Comparison of ENCODE assay signal across 12 cellular contexts in the genomic region with DNA sequence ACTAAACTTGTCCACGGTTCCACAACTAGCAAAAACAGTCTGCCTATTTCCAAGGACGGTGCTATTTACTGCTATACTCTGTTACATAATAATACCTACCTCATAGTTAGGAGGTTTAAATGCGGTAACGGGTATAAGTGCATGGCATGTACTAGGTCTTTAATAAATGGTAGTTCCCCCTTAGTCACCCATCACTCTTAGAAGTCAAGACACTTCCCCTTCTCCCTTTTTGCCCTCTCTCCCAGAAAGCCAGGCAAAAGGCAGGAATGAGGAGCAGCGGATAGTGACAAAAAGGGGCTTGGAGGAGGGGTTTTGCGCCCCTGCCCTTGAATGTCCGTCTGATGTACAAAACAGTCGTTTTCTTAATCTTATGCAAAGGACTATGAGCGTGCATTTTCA. TPM values are rescaled to one million over a fixed set of nuclear protein-coding genes. Genes with fewer than 3 reads are reported as not detected.
DNase-seq lines count a peak whose midpoint lies in the region; ATAC-seq and TF ChIP-seq lines count a peak whose summit lies in the region.
"Had no signal": no experiment of that assay in that cellular context is flagged by ENCODE, and none has a peak within 500 bp of the region (broad histone marks: within the 10 kb centered on the region; RNA-seq: fewer than 3 reads in every experiment).

No MANE protein-coding gene starts in this region.

- ATAC-seq in HCT116 (no peak), omental fat pad (ENCODE audit: low FRiP score) (no peak), GM21390 (IDR thresholded peaks at IDR 0.05; ENCODE audit: unreplicated experiment) (no peak)
- no peak for ATAC-seq in naive thymus-derived CD4-positive, alpha-beta T cell
- ATAC-seq: left cardiac atrium had no signal

- no peak for TF ChIP-seq POLR2A in HCT116 (IDR thresholded peaks at IDR 0.05; ENCODE audit: borderline replicate concordance, extremely low read depth, insufficient read depth, insufficient read length)

- H4K20me1 ChIP-seq in HCT116 (ENCODE audit: insufficient read depth), result no peaks in the 10 kb centered on the region

- BruUV-seq in HCT116 (replicated peaks; lab: Mats Ljungman, UMichigan), result no TSS peak

- H3K36me3 ChIP-seq in HCT116 (ENCODE audit: control insufficient read depth in 1 of 2, insufficient read depth in 2 of 2, low read length in 2 of 2) (peaks cover 14 to 19% of the 10 kb centered on the region in 2 experiments), adipocyte (ENCODE audit: control insufficient read depth, insufficient read depth, low read length, severe bottlenecking) (peaks cover 13% of the 10 kb centered on the region)
- H3K36me3 ChIP-seq in naive thymus-derived CD4-positive, alpha-beta T cell (ENCODE audit: control insufficient read depth in 2 of 3, insufficient read depth in 3 of 3, low read length in 3 of 3), result peaks cover 0 to 9% (median 0%) of the 10 kb centered on the region in 3 experiments

- H3K9me3 Mint-ChIP-seq in naive thymus-derived CD4-positive, alpha-beta T cell, result no peaks in the 10 kb centered on the region
- H3K9me3 Mint-ChIP-seq: activated CD4-positive, alpha-beta T cell treated with anti-CD3 and anti-CD28 coated beads, Interleukin-2, amount 10 ng/mL, durations not matched to agents 24 days and 14 days had no signal

- no peak for TF ChIP-seq CTCF in C4-2B (conservative IDR thresholded peaks at IDR 0.05)
- no peak for TF ChIP-seq CTCF in HCT116 (IDR thresholded peaks at IDR 0.05 in 2 of 3, conservative IDR thresholded peaks at IDR 0.05 in 1 of 3; ENCODE audit: borderline replicate concordance in 1 of 3, insufficient read depth in 1 of 3, low read depth in 2 of 3, low read length in 2 of 3)
- no peak for TF ChIP-seq CTCF in omental fat pad (IDR thresholded peaks at IDR 0.05)

- H3K9me2 ChIP-seq in HCT116 (ENCODE audit: insufficient read depth), result no peaks in the 10 kb centered on the region

- intact Hi-C loops in HCT116 (cut with micrococcal nuclease), result no loop called here
- intact Hi-C loops in naive thymus-derived CD4-positive, alpha-beta T cell (cut with micrococcal nuclease), result loop anchor here in 1 of 2 donors (2.0 kb wide), 2 partner anchors 119 to 259 kb away; a partner anchor contains a TSS

- no peak overlapping the region for H3K9ac ChIP-seq in HCT116 (ENCODE audit: low read length)
- H3K9ac ChIP-seq in adipocyte (ENCODE audit: low read length), result peak overlapping the region; percentile 92

- H3K4me2 ChIP-seq in HCT116 (ENCODE audit: low read length), result no peak overlapping the region

- H3K27ac Mint-ChIP-seq in naive thymus-derived CD4-positive, alpha-beta T cell, result peak overlapping the region in 8 of 9 donors; percentile 74 to 98 (median 92)

- H3K4me3 ChIP-seq in HCT116 (replicated peaks in 1 of 2; ENCODE audit: low read depth in 1 of 2, low read length in 2 of 2), result no peak overlapping the region
- H3K4me3 ChIP-seq in adipocyte (ENCODE audit: low read length), result no peak overlapping the region
- no peak overlapping the region for H3K4me3 ChIP-seq in naive thymus-derived CD4-positive, alpha-beta T cell (ENCODE audit: low read length)

- CTCF ChIA-PET in HCT116 (lab: Charles Lee), result no interaction called here
- CTCF ChIA-PET in naive thymus-derived CD4-positive, alpha-beta T cell (lab: Charles Lee), result no interaction called here

- H2AFZ ChIP-seq in HCT116 (ENCODE audit: low read depth, low read length, poor library complexity, severe bottlenecking), result no peak overlapping the region

- DNase-seq in HCT116 (ENCODE audit: low read depth, low spot score) (no peak), adipocyte (ENCODE audit: low read depth) (no peak), occipital lobe (lab: John Stamatoyannopoulos, UW) (no peak), omental fat pad (ENCODE audit: low spot score) (no peak), NCI-H82 (lab: John Stamatoyannopoulos, UW) (no peak)
- DNase-seq in naive thymus-derived CD4-positive, alpha-beta T cell, result no peak
- DNase-seq: activated CD4-positive, alpha-beta T cell treated with anti-CD3 and anti-CD28 coated beads, Interleukin-2, amount 10 ng/mL, durations not matched to agents 24 days and 14 days; brain microvascular endothelial cell; left cardiac atrium; SHP77 had no signal

- peak overlapping the region; percentile 84 to 98 (median 94) for H3K4me3 Mint-ChIP-seq in naive thymus-derived CD4-positive, alpha-beta T cell

- H3K79me2 ChIP-seq in HCT116 (ENCODE audit: insufficient read depth, low read length), result peaks cover 58% of the 10 kb centered on the region

- H3K36me3 Mint-ChIP-seq in naive thymus-derived CD4-positive, alpha-beta T cell, result peaks cover 0 to 7% (median 0%) of the 10 kb centered on the region in 5 donors

- peak overlapping the region; percentile 2; the same call in 1 of the 2 replicates for H3K27ac ChIP-seq in C4-2B
- peak overlapping the region; percentile 93; the same call in 1 of the 2 replicates for H3K27ac ChIP-seq in HCT116 (ENCODE audit: low read depth, low read length)
- peak overlapping the region; percentile 90 for H3K27ac ChIP-seq in naive thymus-derived CD4-positive, alpha-beta T cell (ENCODE audit: low read depth, low read length)

- H3K27me3 ChIP-seq in HCT116 (ENCODE audit: insufficient read depth, low read length) (no peaks in the 10 kb centered on the region), adipocyte (replicated peaks; ENCODE audit: control insufficient read depth, insufficient read depth, low read length) (no peaks in the 10 kb centered on the region)
- no peaks in the 10 kb centered on the region for H3K27me3 ChIP-seq in naive thymus-derived CD4-positive, alpha-beta T cell (ENCODE audit: control insufficient read depth in 2 of 2, insufficient read depth in 2 of 2, low read length in 2 of 2)
- H3K27me3 ChIP-seq: brain microvascular endothelial cell had no signal

- TF ChIP-seq RAD21 in HCT116 (IDR thresholded peaks at IDR 0.05; ENCODE audit: low read depth), result no peak

- POLR2A ChIA-PET in HCT116 (lab: Charles Lee), result no interaction called here
- POLR2A ChIA-PET in naive thymus-derived CD4-positive, alpha-beta T cell (lab: Charles Lee), result interaction anchor here (0.6 kb wide), 1 partner anchor 176 kb away, joined by 3 read pairs; no protein-coding TSS in a partner anchor

- no peaks in the 10 kb centered on the region for H3K27me3 Mint-ChIP-seq in naive thymus-derived CD4-positive, alpha-beta T cell
- H3K27me3 Mint-ChIP-seq: activated CD4-positive, alpha-beta T cell treated with anti-CD3 and anti-CD28 coated beads, Interleukin-2, amount 10 ng/mL, durations not matched to agents 24 days and 14 days had no signal

- no peaks in the 10 kb centered on the region for H3K9me3 ChIP-seq in HCT116 (ENCODE audit: control insufficient read depth in 1 of 2, insufficient read depth in 1 of 2, low read depth in 1 of 2, low read length in 2 of 2)
- H3K9me3 ChIP-seq in adipocyte (ENCODE audit: control insufficient read depth, low read length), result no peaks in the 10 kb centered on the region
- no peaks in the 10 kb centered on the region for H3K9me3 ChIP-seq in naive thymus-derived CD4-positive, alpha-beta T cell (ENCODE audit: control insufficient read depth in 2 of 3, low read length in 3 of 3)

- H3K4me1 Mint-ChIP-seq in naive thymus-derived CD4-positive, alpha-beta T cell, result peaks cover 37 to 65% (median 52%) of the 10 kb centered on the region in 7 donors

- H3K4me1 ChIP-seq in HCT116 (ENCODE audit: control insufficient read depth in 1 of 2, insufficient read depth in 2 of 2, low read length in 2 of 2) (peaks cover 18 to 50% of the 10 kb centered on the region in 2 experiments), adipocyte (ENCODE audit: control insufficient read depth, insufficient read depth, low read length) (peaks cover 18% of the 10 kb centered on the region)
- peaks cover 24% of the 10 kb centered on the region in 2 donors for H3K4me1 ChIP-seq in naive thymus-derived CD4-positive, alpha-beta T cell (ENCODE audit: control insufficient read depth in 2 of 2, insufficient read depth in 2 of 2, low read length in 2 of 2)

- RAD21 ChIA-PET in HCT116 (lab: Charles Lee; ENCODE audit: low non-redundant PET in 1 of 2, low total read pairs in 2 of 2, uncharacterized antibody in 2 of 2, unreplicated experiment in 2 of 2), result no interaction called here

TF ChIP-seq in HCT116, 20 proteins besides CTCF, POLR2A, EP300 and RAD21 (continues in another document):
- TF ChIP-seq EGR1 (IDR thresholded peaks at IDR 0.05; ENCODE audit: low read depth), result no peak
- no peak for TF ChIP-seq TCF7L2 (IDR thresholded peaks at IDR 0.05; ENCODE audit: borderline replicate concordance, extremely low read depth, insufficient read depth, insufficient read length)
- no peak for TF ChIP-seq YY1 (IDR thresholded peaks at IDR 0.05; ENCODE audit: extremely low read depth, insufficient replicate concordance, low read depth, low read length)
- TF ChIP-seq SRF (IDR thresholded peaks at IDR 0.05; ENCODE audit: low read depth), result no peak
- TF ChIP-seq CBX3 (IDR thresholded peaks at IDR 0.05; ENCODE audit: low read depth), result no peak
- TF ChIP-seq EZH2phosphoT487 (IDR thresholded peaks at IDR 0.05; ENCODE audit: borderline replicate concordance), result no peak
- no peak for TF ChIP-seq ZFX (IDR thresholded peaks at IDR 0.05)

RNA-seq across cellular contexts. Expression of a gene that starts 1.1 kb away (rescaled TPM):
- total RNA-seq in HCT116 (2021; ENCODE audit: unreplicated experiment), result 99.6 TPM
- 44.3 and 45.4 TPM in 2 replicates for polyA plus RNA-seq in HCT116 (2012)
- 10 to 100 TPM; 29.3 to 67.9 (median 33.2) TPM for total RNA-seq in naive thymus-derived CD4-positive, alpha-beta T cell
- 10 to 100 TPM; 69.5 to 72.5 TPM for polyA plus RNA-seq in naive thymus-derived CD4-positive, alpha-beta T cell
- total RNA-seq in occipital lobe, result 22.8 TPM
- 10 to 100 TPM; 24.6 to 52.9 (median 47.4) TPM for total RNA-seq in omental fat pad

RNA-seq across cellular contexts. Expression of a gene that starts 3.0 kb away (rescaled TPM):
- total RNA-seq in HCT116 (2021; ENCODE audit: unreplicated experiment) (50.6 TPM), occipital lobe (11.4 TPM), omental fat pad (10 to 100 TPM; 30.1 to 58.3 (median 39.0) TPM)
- 67.8 and 69.6 TPM in 2 replicates for polyA plus RNA-seq in HCT116 (2012)
- 10 to 100 TPM in 4 of 5 experiments, 1 to 10 TPM in 1; 9.4 to 25.8 (median 13.9) TPM for total RNA-seq in naive thymus-derived CD4-positive, alpha-beta T cell
- 10 to 100 TPM; 18.3 to 18.5 TPM for polyA plus RNA-seq in naive thymus-derived CD4-positive, alpha-beta T cell

RNA-seq across cellular contexts. Expression of a gene that starts 52.8 kb away (rescaled TPM):
- 43.8 TPM for total RNA-seq in HCT116 (2021; ENCODE audit: unreplicated experiment)
- polyA plus RNA-seq in HCT116 (2012), result 59.2 and 64.4 TPM in 2 replicates
- 10 to 100 TPM; 12.1 to 32.0 (median 30.5) TPM for total RNA-seq in naive thymus-derived CD4-positive, alpha-beta T cell
- polyA plus RNA-seq in naive thymus-derived CD4-positive, alpha-beta T cell, result 10 to 100 TPM; 33.8 to 36.0 TPM
- total RNA-seq in occipital lobe, result 36.3 TPM
- total RNA-seq in omental fat pad, result 10 to 100 TPM; 17.3 to 37.0 (median 26.8) TPM

RNA-seq across cellular contexts. Expression of a gene that starts 55.9 kb away (rescaled TPM):
- total RNA-seq in HCT116 (2021; ENCODE audit: unreplicated experiment) (32.9 TPM), occipital lobe (101 TPM), omental fat pad (10 to 100 TPM; 52.5 to 91.9 (median 62.4) TPM)
- 51.0 and 68.2 TPM in 2 replicates for polyA plus RNA-seq in HCT116 (2012)
- 100 to 1,000 TPM in 1 of 5 experiments, 10 to 100 TPM in 4; 15.2 to 106 (median 70.9) TPM for total RNA-seq in naive thymus-derived CD4-positive, alpha-beta T cell
- 10 to 100 TPM; 18.3 to 41.9 TPM for polyA plus RNA-seq in naive thymus-derived CD4-positive, alpha-beta T cell

Comparison
In these comparisons a context has a peak if more than half of its experiments do, and no peak if none do; other contexts are left out.
1. H3K27ac ChIP-seq: peak in every context shown above with its lines; median percentile 93 in HCT116; 90 in naive thymus-derived CD4-positive, alpha-beta T cell; 2 in C4-2B.